ENCODE assay signal across 14 cellular contexts in the genomic region with DNA sequence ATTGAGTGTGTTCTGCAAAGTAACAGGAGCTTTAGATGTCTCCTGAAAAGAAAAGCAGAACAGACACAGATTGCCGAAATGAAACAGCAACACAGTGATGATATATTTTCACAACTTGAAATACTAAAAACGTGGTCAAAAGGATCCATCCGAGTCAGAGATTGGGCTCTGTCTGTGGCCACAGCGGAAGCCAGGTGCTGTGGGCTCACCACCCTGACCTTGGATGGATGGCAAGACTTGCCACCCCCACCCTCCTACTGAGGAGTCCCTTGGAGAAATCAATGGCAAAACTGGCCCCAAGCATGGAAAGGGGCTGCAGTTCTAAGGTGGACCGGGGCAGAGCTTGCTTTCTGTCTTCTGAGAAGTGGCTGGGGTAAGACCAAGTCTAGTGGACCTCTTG. TPM values are rescaled to one million over a fixed set of nuclear protein-coding genes. Genes with fewer than 3 reads are reported as not detected.
DNase-seq lines count a peak whose midpoint lies in the region; ATAC-seq lines count a peak whose summit lies in the region.
"Had no signal": no experiment of that assay in that cellular context is flagged by ENCODE, and none has a peak within 500 bp of the region (broad histone marks: within the 10 kb centered on the region; RNA-seq: fewer than 3 reads in every experiment).

No MANE protein-coding gene starts in this region.

- H3K4me1 Mint-ChIP-seq in activated naive CD4-positive, alpha-beta T cell treated with anti-CD3 and anti-CD28 coated beads for 36 hours (ENCODE audit: low read depth), result peaks cover 60% of the 10 kb centered on the region
- H3K4me1 Mint-ChIP-seq in activated naive CD8-positive, alpha-beta T cell (ENCODE audit: low read depth), result peaks cover 75% of the 10 kb centered on the region

- ATAC-seq in HG03159 (IDR thresholded peaks at IDR 0.05; ENCODE audit: unreplicated experiment) (peak; percentile 60), HG03280 (IDR thresholded peaks at IDR 0.05; ENCODE audit: unreplicated experiment) (no peak), GM21528 (IDR thresholded peaks at IDR 0.05; ENCODE audit: low FRiP score, unreplicated experiment) (no peak)

- no peaks in the 10 kb centered on the region for H3K9me3 Mint-ChIP-seq in activated naive CD4-positive, alpha-beta T cell treated with anti-CD3 and anti-CD28 coated beads for 36 hours
- no peaks in the 10 kb centered on the region for H3K9me3 Mint-ChIP-seq in activated naive CD8-positive, alpha-beta T cell (ENCODE audit: low read depth)

- no peaks in the 10 kb centered on the region for H3K27me3 ChIP-seq in thymus (ENCODE audit: control insufficient read depth, insufficient read depth)
- H3K27me3 ChIP-seq: ascending aorta, right atrium auricular region had no signal

- peaks cover 5% of the 10 kb centered on the region for H3K36me3 Mint-ChIP-seq in activated naive CD4-positive, alpha-beta T cell treated with anti-CD3 and anti-CD28 coated beads for 36 hours (ENCODE audit: low read depth)
- H3K36me3 Mint-ChIP-seq in activated naive CD8-positive, alpha-beta T cell, result peaks cover 9% of the 10 kb centered on the region

- CTCF ChIA-PET in activated naive CD4-positive, alpha-beta T cell treated with anti-CD3 and anti-CD28 coated beads for 36 hours (lab: Charles Lee), result interaction anchor here (0.9 to 3.5 kb wide), 3 partner anchors 23 to 31 kb away, joined by 3 to 21 read pairs (median 5); a partner anchor contains a TSS

- WGBS in thymus, result 4% methylated on average over 5 of the region's 5 CpGs

- peak overlapping the region; percentile 36 for H3K27ac ChIP-seq in thymus (ENCODE audit: low read depth)
- H3K27ac ChIP-seq: ascending aorta, KMS-11, right atrium auricular region, VCaP had no signal

- intact Hi-C loops in activated naive CD4-positive, alpha-beta T cell treated with anti-CD3 and anti-CD28 coated beads for 36 hours (cut with micrococcal nuclease), result no loop called here

- no peaks in the 10 kb centered on the region for H3K36me3 ChIP-seq in thymus (ENCODE audit: control insufficient read depth, insufficient read depth)
- H3K36me3 ChIP-seq: ascending aorta, right atrium auricular region had no signal

- H3K4me3 Mint-ChIP-seq in activated naive CD4-positive, alpha-beta T cell treated with anti-CD3 and anti-CD28 coated beads for 36 hours, result peak overlapping the region; percentile 86
- peak overlapping the region; percentile 94 for H3K4me3 Mint-ChIP-seq in activated naive CD8-positive, alpha-beta T cell

- DNase-seq in activated naive CD4-positive, alpha-beta T cell treated with anti-CD3 and anti-CD28 coated beads for 36 hours, result peak; percentile 35
- no peak for DNase-seq in activated naive CD4-positive, alpha-beta T cell treated with anti-CD3 and anti-CD28 coated beads, Interleukin-2, amount 50 U/mL, for 16 hours
- no peak for DNase-seq in stimulated activated naive CD4-positive, alpha-beta T cell treated with Interleukin-2 at 50 U/mL for 16 hours (lab: John Stamatoyannopoulos, UW)
- DNase-seq: hippocampal formation, mesenchymal stem cell had no signal

- no peaks in the 10 kb centered on the region for H3K27me3 Mint-ChIP-seq in activated naive CD4-positive, alpha-beta T cell treated with anti-CD3 and anti-CD28 coated beads for 36 hours (ENCODE audit: low read depth)
- no peaks in the 10 kb centered on the region for H3K27me3 Mint-ChIP-seq in activated naive CD8-positive, alpha-beta T cell

- H3K4me1 ChIP-seq in thymus (ENCODE audit: control insufficient read depth, insufficient read depth, low read length), result peaks cover 6% of the 10 kb centered on the region
- H3K4me1 ChIP-seq: right atrium auricular region had no signal

- H3K4me3 ChIP-seq in thymus (ENCODE audit: low read length), result peak overlapping the region; percentile 52
- H3K4me3 ChIP-seq: right atrium auricular region had no signal

- H3K9me3 ChIP-seq in thymus (ENCODE audit: control insufficient read depth), result no peaks in the 10 kb centered on the region
- H3K9me3 ChIP-seq: ascending aorta, right atrium auricular region had no signal

- H3K27ac Mint-ChIP-seq in activated naive CD4-positive, alpha-beta T cell treated with anti-CD3 and anti-CD28 coated beads for 36 hours, result peak overlapping the region; percentile 91
- H3K27ac Mint-ChIP-seq in activated naive CD8-positive, alpha-beta T cell, result peak overlapping the region; percentile 98

RNA-seq across cellular contexts. Expression of a gene that starts 31.4 kb away (rescaled TPM):
- under 1 TPM; 0.45 to 0.49 TPM for total RNA-seq in activated naive CD4-positive, alpha-beta T cell treated with anti-CD3 and anti-CD28 coated beads for 36 hours
- 13.9 TPM for polyA plus RNA-seq in thymus
